In the genomic region with DNA sequence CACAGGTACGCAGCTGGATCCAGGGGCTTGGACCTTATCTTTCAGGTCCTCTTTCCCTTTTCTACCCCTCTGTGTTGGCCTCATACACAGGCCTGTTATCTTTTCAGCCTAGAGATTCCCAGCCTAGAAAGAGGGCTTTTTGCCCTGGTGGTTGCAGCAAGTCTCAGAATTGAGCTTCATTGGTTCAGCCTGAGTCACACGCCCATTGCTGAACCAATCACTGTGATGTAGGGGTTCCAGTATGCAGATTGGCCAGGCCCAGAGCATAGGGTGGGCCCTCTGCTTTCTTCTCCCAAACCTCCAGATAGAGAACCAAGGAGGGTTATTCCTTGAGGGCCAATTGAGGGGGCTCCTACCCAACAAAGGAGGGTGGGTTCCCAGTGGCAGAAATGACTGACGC, we compare ENCODE assay signal across 17 cellular contexts. TPM values are rescaled to one million over a fixed set of nuclear protein-coding genes. Genes with fewer than 3 reads are reported as not detected.
A peak's percentile ranks its signal among the peaks of the same experiment; 100 is the strongest.
DNase-seq lines count a peak whose midpoint lies in the region; ATAC-seq and TF ChIP-seq lines count a peak whose summit lies in the region.
"Had no signal": no experiment of that assay in that cellular context is flagged by ENCODE, and none has a peak within 500 bp of the region (broad histone marks: within the 10 kb centered on the region; RNA-seq: fewer than 3 reads in every experiment).

No MANE protein-coding gene starts in this region.

- DNase-seq in AG08395 (ENCODE audit: low spot score), result peak; percentile 31
- peak; percentile 37 for DNase-seq in OCI-LY7 (ENCODE audit: low spot score)
- peak; percentile 21 for DNase-seq in fibroblast of mammary gland (ENCODE audit: low read depth)
- DNase-seq in activated CD4-positive, alpha-beta T cell treated with anti-CD3 and anti-CD28 coated beads for 4 hours, result no peak
- DNase-seq in occipital lobe (lab: John Stamatoyannopoulos, UW), result no peak
- DNase-seq: activated CD4-positive, alpha-beta T cell treated with anti-CD3 and anti-CD28 coated beads for 36 hours; C1 segment of cervical spinal cord; effector memory CD4-positive, alpha-beta T cell; GF-D8; NCI-H187; retina; stimulated activated CD4-positive, alpha-beta T cell treated with anti-CD3 and anti-CD28 coated beads, Interleukin-2, amount 100 ng/mL, for 48 hours; SW 1271; uterus had no signal

- intact Hi-C loops in OCI-LY7 (cut with micrococcal nuclease; ENCODE audit: unreplicated experiment), result no loop called here

- H3K27ac ChIP-seq in OCI-LY7 (ENCODE audit: low read depth, low read length, poor library complexity, severe bottlenecking), result no peak overlapping the region
- H3K27ac ChIP-seq: uterus had no signal

- no TSS peak for BruUV-seq in OCI-LY7 (replicated peaks; lab: Mats Ljungman, UMichigan)

- peak; percentile 34 for ATAC-seq in GM18502 (IDR thresholded peaks at IDR 0.05; ENCODE audit: poor library complexity, unreplicated experiment)
- no peak for ATAC-seq in GM18505 (IDR thresholded peaks at IDR 0.05; ENCODE audit: unreplicated experiment)
- no peak for ATAC-seq in GM21529 (IDR thresholded peaks at IDR 0.05; ENCODE audit: unreplicated experiment)
- ATAC-seq: activated CD4-positive, alpha-beta T cell treated with anti-CD3 and anti-CD28 coated beads for 36 hours had no signal

- POLR2A ChIA-PET in OCI-LY7 (lab: Charles Lee), result interaction anchor here (0.6 kb wide), 1 partner anchor 91 kb away, joined by 4 read pairs; no protein-coding TSS in a partner anchor

- no peaks in the 10 kb centered on the region for H3K9me3 ChIP-seq in OCI-LY7 (ENCODE audit: low read length)
- H3K9me3 ChIP-seq: uterus had no signal

- no peaks in the 10 kb centered on the region for H3K79me2 ChIP-seq in OCI-LY7 (ENCODE audit: insufficient read depth, low read depth, low read length)

- H3K4me3 ChIP-seq in OCI-LY7 (ENCODE audit: low read depth, low read length, poor library complexity, severe bottlenecking) (no peak overlapping the region), fibroblast of mammary gland (ENCODE audit: control insufficient read depth, low read depth, low read length) (no peak overlapping the region)
- H3K4me3 ChIP-seq: uterus had no signal

- H3K36me3 ChIP-seq in OCI-LY7 (ENCODE audit: insufficient read depth, low read length), result peaks cover 74% of the 10 kb centered on the region
- H3K36me3 ChIP-seq: uterus had no signal

- no peak overlapping the region; the same call in 1 of the 2 replicates for H3K4me2 ChIP-seq in OCI-LY7 (ENCODE audit: low read length)

- H4K20me1 ChIP-seq in OCI-LY7 (ENCODE audit: insufficient read depth, low read length), result no peaks in the 10 kb centered on the region

- CTCF ChIA-PET in OCI-LY7 (lab: Charles Lee; ENCODE audit: unreplicated experiment), result interaction anchor here (0.9 to 1.0 kb wide), 2 partner anchors 63 to 243 kb away, joined by 3 to 4 read pairs; no protein-coding TSS in a partner anchor

- H3K4me1 ChIP-seq in OCI-LY7 (ENCODE audit: insufficient read depth, low read length, poor library complexity, severe bottlenecking), result peaks cover 12% of the 10 kb centered on the region
- H3K4me1 ChIP-seq: uterus had no signal

- no peaks in the 10 kb centered on the region for H3K9me2 ChIP-seq in OCI-LY7 (ENCODE audit: insufficient read depth, low read length)

- TF ChIP-seq CTCF in OCI-LY7 (conservative IDR thresholded peaks at IDR 0.05; ENCODE audit: low read length) (no peak), fibroblast of mammary gland (conservative IDR thresholded peaks at IDR 0.05; ENCODE audit: control insufficient read depth, insufficient read depth, low read depth, low read length) (no peak)

- no peak overlapping the region for H2AFZ ChIP-seq in OCI-LY7 (ENCODE audit: low read length)

- TF ChIP-seq POLR2A in GM18505 (IDR thresholded peaks at IDR 0.05; ENCODE audit: borderline replicate concordance, extremely low read depth, insufficient read depth, insufficient read length), result no peak

RNA-seq across cellular contexts. Expression of a gene that starts 32.8 kb away (rescaled TPM):
- total RNA-seq in OCI-LY7 (2014; rRNA removed; shearing (Covaris generic)), result 30.2 and 42.5 TPM in 2 replicates
- total RNA-seq in OCI-LY7 (2022), result 92.2 and 105 TPM in 2 replicates
- 20.7 TPM for total RNA-seq in occipital lobe

RNA-seq across cellular contexts. Expression of a gene that starts 56.5 kb away (rescaled TPM):
- 40.8 and 43.3 TPM in 2 replicates for total RNA-seq in OCI-LY7 (2014; rRNA removed; shearing (Covaris generic))
- total RNA-seq in OCI-LY7 (2022) (50.4 and 61.6 TPM in 2 replicates), occipital lobe (104 TPM)

Comparison
In these comparisons a context has a peak if more than half of its experiments do, and no peak if none do; other contexts are left out.
1. DNase-seq: peak in AG08395 (single experiment), OCI-LY7 (single experiment) and fibroblast of mammary gland (single experiment); none in activated CD4-positive, alpha-beta T cell treated with anti-CD3 and anti-CD28 coated beads for 4 hours (0 of 2) and occipital lobe (single experiment).